ENCODE assay signal across 20 cellular contexts in genomic region chr10:59993931-59994330, GRCh38.
"Had no signal": no experiment of that assay in that cellular context is flagged by ENCODE, and none has a peak within 500 bp of the region (broad histone marks: within the 10 kb centered on the region; RNA-seq: fewer than 3 reads in every experiment).

No MANE protein-coding gene starts in this region.

- H3K4me3 ChIP-seq: coronary artery, esophagus muscularis mucosa, right atrium auricular region, skin epidermis, transverse colon had no signal

- H3K27ac ChIP-seq: brain microvascular endothelial cell, coronary artery, esophagus muscularis mucosa, right atrium auricular region, skin epidermis, transverse colon had no signal

- H3K9me3 ChIP-seq: esophagus muscularis mucosa, right atrium auricular region, transverse colon had no signal

- DNase-seq: activated CD4-positive, alpha-beta T cell treated with anti-CD3 and anti-CD28 coated beads, Interleukin-2, amount 10 ng/mL, durations not matched to agents 7 days and 5 days; activated CD8-positive, alpha-beta T cell treated with anti-CD3 and anti-CD28 coated beads, Interleukin-2, amount 10 ng/mL, durations not matched to agents 7 days and 5 days; activated naive CD4-positive, alpha-beta T cell treated with anti-CD3 and anti-CD28 coated beads, Interleukin-2, amount 10 ng/mL, durations not matched to agents 7 days and 5 days; activated naive CD8-positive, alpha-beta T cell treated with anti-CD3 and anti-CD28 coated beads, Interleukin-2, amount 50 U/mL, for 24 hours; activated T-cell treated with anti-CD3 and anti-CD28 coated beads, Interleukin-2, amount 50 U/mL, for 24 hours; anterior cingulate cortex; brain microvascular endothelial cell; midbrain; nephron progenitor cell; nucleus accumbens; stimulated activated CD4-positive, alpha-beta T cell treated with anti-CD3 and anti-CD28 coated beads, Interleukin-15, amount 100 ng/mL, for 24 hours; stimulated activated CD4-positive, alpha-beta T cell treated with anti-CD3 and anti-CD28 coated beads, Interleukin-2, amount 100 ng/mL, for 48 hours; T1000; transverse colon had no signal

- FAIRE-seq: endometrium had no signal

- H3K4me1 ChIP-seq: right atrium auricular region had no signal

- H3K27me3 ChIP-seq: brain microvascular endothelial cell, esophagus muscularis mucosa, right atrium auricular region, transverse colon had no signal

- H3K36me3 ChIP-seq: brain microvascular endothelial cell, esophagus muscularis mucosa, right atrium auricular region, transverse colon had no signal

- ATAC-seq: activated CD8-positive, alpha-beta T cell treated with anti-CD3 and anti-CD28 coated beads, Interleukin-2, amount 10 ng/mL, durations not matched to agents 7 days and 5 days; activated naive CD8-positive, alpha-beta T cell treated with anti-CD3 and anti-CD28 coated beads, Interleukin-2, amount 50 U/mL, for 24 hours; left lobe of liver had no signal
